22 cellular contexts compared by ENCODE assay signal in genomic region chr2:30823452-30823851, GRCh38. TPM values are rescaled to one million over a fixed set of nuclear protein-coding genes. Genes with fewer than 3 reads are reported as not detected.
DNase-seq lines count a peak whose midpoint lies in the region; ATAC-seq and TF ChIP-seq lines count a peak whose summit lies in the region.
"Had no signal": no experiment of that assay in that cellular context is flagged by ENCODE, and none has a peak within 500 bp of the region (broad histone marks: within the 10 kb centered on the region; RNA-seq: fewer than 3 reads in every experiment).

No MANE protein-coding gene starts in this region.

- DNase-seq in Right ventricle myocardium inferior (ENCODE audit: missing footprints) (no peak), cardiac septum (ENCODE audit: low spot score) (no peak), midbrain (lab: John Stamatoyannopoulos, UW) (peak; percentile 31), vagina (ENCODE audit: extremely low spot score in 2 of 2) (no peak), mesothelial cell of epicardium (ENCODE audit: low spot score in 2 of 2, unreplicated experiment in 2 of 2) (no peak), NCI-H2081 treated with DMSO at 0.1 percent for 48 hours (lab: John Stamatoyannopoulos, UW) (no peak)
- DNase-seq: activated CD4-positive, alpha-beta T cell treated with anti-CD3 and anti-CD28 coated beads, Interleukin-2, amount 10 ng/mL, durations not matched to agents 24 days and 14 days; activated effector memory CD4-positive, alpha-beta T cell treated with Interleukin-2 at 50 U/mL for 16 hours; activated naive CD8-positive, alpha-beta T cell treated with anti-CD3 and anti-CD28 coated beads, Interleukin-2, amount 50 U/mL, for 24 hours; effector CD8-positive, alpha-beta T cell; esophagus squamous epithelium; NCI-H1105 treated with DMSO at 0.1 percent for 48 hours; stimulated activated CD4-positive, alpha-beta T cell treated with anti-CD3 and anti-CD28 coated beads, Interleukin-4, amount 100 ng/mL, for 24 hours; stomach had no signal

- no peak for TF ChIP-seq POLR2A in vagina (IDR thresholded peaks at IDR 0.05)

- TF ChIP-seq CTCF in brain (conservative IDR thresholded peaks at IDR 0.05) (no peak), vagina (IDR thresholded peaks at IDR 0.05) (no peak), mesothelial cell of epicardium (IDR thresholded peaks at IDR 0.05; ENCODE audit: unreplicated experiment) (no peak)

- H3K36me3 Mint-ChIP-seq in brain (no peaks in the 10 kb centered on the region), mesothelial cell of epicardium (no peaks in the 10 kb centered on the region)

- H3K36me3 ChIP-seq in vagina, result no peaks in the 10 kb centered on the region
- H3K36me3 ChIP-seq: esophagus squamous epithelium, stomach had no signal

- H3K4me1 ChIP-seq in vagina, result no peaks in the 10 kb centered on the region
- H3K4me1 ChIP-seq: stomach had no signal

- peaks cover 6 to 11% (median 8%) of the 10 kb centered on the region in 5 experiments for H3K9me3 Mint-ChIP-seq in brain
- H3K9me3 Mint-ChIP-seq in mesothelial cell of epicardium, result peaks cover 11% of the 10 kb centered on the region
- H3K9me3 Mint-ChIP-seq: activated CD4-positive, alpha-beta T cell treated with anti-CD3 and anti-CD28 coated beads, Interleukin-2, amount 10 ng/mL, durations not matched to agents 24 days and 14 days; activated naive CD8-positive, alpha-beta T cell treated with anti-CD3 and anti-CD28 coated beads, Interleukin-2, amount 50 U/mL, for 24 hours; central memory CD8-positive, alpha-beta T cell had no signal

- no peak overlapping the region for H3K4me3 ChIP-seq in vagina
- H3K4me3 ChIP-seq: esophagus squamous epithelium, smooth muscle cell, stomach had no signal

- H3K4me3 Mint-ChIP-seq in brain, result peak overlapping the region in 1 of 5 experiments; percentile 26
- H3K4me3 Mint-ChIP-seq in mesothelial cell of epicardium, result no peak overlapping the region
- H3K4me3 Mint-ChIP-seq: activated CD4-positive, alpha-beta T cell treated with anti-CD3 and anti-CD28 coated beads, Interleukin-2, amount 10 ng/mL, durations not matched to agents 24 days and 14 days; activated naive CD8-positive, alpha-beta T cell treated with anti-CD3 and anti-CD28 coated beads, Interleukin-2, amount 50 U/mL, for 24 hours; central memory CD8-positive, alpha-beta T cell had no signal

- ATAC-seq in Right ventricle myocardium inferior, result peak; percentile 8
- ATAC-seq: activated naive CD8-positive, alpha-beta T cell treated with anti-CD3 and anti-CD28 coated beads, Interleukin-2, amount 50 U/mL, for 24 hours; HCT116 had no signal

- no peaks in the 10 kb centered on the region for H3K27me3 ChIP-seq in vagina
- H3K27me3 ChIP-seq: esophagus squamous epithelium, stomach had no signal

- peaks cover 18% of the 10 kb centered on the region for H3K4me1 Mint-ChIP-seq in brain
- H3K4me1 Mint-ChIP-seq in mesothelial cell of epicardium, result no peaks in the 10 kb centered on the region
- H3K4me1 Mint-ChIP-seq: activated CD4-positive, alpha-beta T cell treated with anti-CD3 and anti-CD28 coated beads, Interleukin-2, amount 10 ng/mL, durations not matched to agents 24 days and 14 days; activated naive CD8-positive, alpha-beta T cell treated with anti-CD3 and anti-CD28 coated beads, Interleukin-2, amount 50 U/mL, for 24 hours; central memory CD8-positive, alpha-beta T cell had no signal

- H3K27ac ChIP-seq in temporal lobe (ENCODE audit: low read depth, low read length), result peak overlapping the region; percentile 98
- H3K27ac ChIP-seq in vagina, result no peak overlapping the region
- H3K27ac ChIP-seq: esophagus squamous epithelium, RWPE1, stomach had no signal

- intact Hi-C loops in Right ventricle myocardium inferior (cut with DNase I) (no loop called here), cardiac septum (cut with DNase I) (no loop called here), vagina (cut with DNase I) (no loop called here)

- H3K27ac Mint-ChIP-seq in brain (peak overlapping the region in 4 of 5 experiments; percentile 70 to 87 (median 81)), mesothelial cell of epicardium (no peak overlapping the region)
- H3K27ac Mint-ChIP-seq: activated CD4-positive, alpha-beta T cell treated with anti-CD3 and anti-CD28 coated beads, Interleukin-2, amount 10 ng/mL, durations not matched to agents 24 days and 14 days; activated naive CD8-positive, alpha-beta T cell treated with anti-CD3 and anti-CD28 coated beads, Interleukin-2, amount 50 U/mL, for 24 hours; progenitor cell of endocrine pancreas had no signal

- no peaks in the 10 kb centered on the region for H3K9me3 ChIP-seq in vagina
- H3K9me3 ChIP-seq: esophagus squamous epithelium, stomach had no signal

- H3K27me3 Mint-ChIP-seq in brain (no peaks in the 10 kb centered on the region), mesothelial cell of epicardium (ENCODE audit: low read depth) (no peaks in the 10 kb centered on the region)
- H3K27me3 Mint-ChIP-seq: activated CD4-positive, alpha-beta T cell treated with anti-CD3 and anti-CD28 coated beads, Interleukin-2, amount 10 ng/mL, durations not matched to agents 24 days and 14 days; progenitor cell of endocrine pancreas had no signal

RNA-seq across cellular contexts. Expression of gene CAPN13, which starts 16.2 kb away (rescaled TPM):
- total RNA-seq in Right ventricle myocardium inferior (not detected), cardiac septum (not detected), temporal lobe (0.25 TPM), vagina (not detected), mesothelial cell of epicardium (0.14 to 0.24 TPM in 2 of 3 replicates, not detected in the other)
- polyA plus RNA-seq in brain (ENCODE audit: insufficient read depth, low read depth, low replicate concordance), result 1.7 TPM
- total RNA-seq: activated CD4-positive, alpha-beta T cell treated with anti-CD3 and anti-CD28 coated beads, Interleukin-2, amount 10 ng/mL, durations not matched to agents 24 days and 14 days; myocyte had no signal
